In genomic region chr18:51537487-51537886, GRCh38 we compare ENCODE assay signal across 8 cellular contexts.
DNase-seq lines count a peak whose midpoint lies in the region; ATAC-seq, FAIRE-seq and TF ChIP-seq lines count a peak whose summit lies in the region.

No MANE protein-coding gene starts in this region.

- FAIRE-seq in bronchial epithelial cell (lab: Jason Lieb, UNC) = no peak

- DNase-seq in NCI-H446 (lab: John Stamatoyannopoulos, UW) (peak; percentile 27 to 62), bronchial epithelial cell (ENCODE audit: low read depth) (peak; percentile 69), midbrain (lab: John Stamatoyannopoulos, UW) (peak; percentile 66), GM03348 (ENCODE audit: low spot score) (no peak), AG20443 (ENCODE audit: low spot score) (no peak), activated gamma-delta T cell treated with Interleukin-2 at 50 U/mL for 16 hours (no peak)

- no peak for TF ChIP-seq POLR2A in GM18505 (IDR thresholded peaks at IDR 0.05; ENCODE audit: borderline replicate concordance, extremely low read depth, insufficient read depth, insufficient read length)

- peak; percentile 86 for ATAC-seq in GM18505 (IDR thresholded peaks at IDR 0.05; ENCODE audit: unreplicated experiment)
- peak; percentile 88 for ATAC-seq in HG02798 (IDR thresholded peaks at IDR 0.05; ENCODE audit: poor library complexity, unreplicated experiment)

- no peaks in the 10 kb centered on the region for H3K27me3 ChIP-seq in bronchial epithelial cell (ENCODE audit: control insufficient read depth, insufficient read depth, low read length)

- H3K4me3 ChIP-seq in bronchial epithelial cell (ENCODE audit: low read depth, low read length) = no peak overlapping the region

- TF ChIP-seq CTCF in bronchial epithelial cell (IDR thresholded peaks at IDR 0.05; ENCODE audit: insufficient read depth, low read length, severe bottlenecking) = peak; percentile 74

- no peaks in the 10 kb centered on the region for H3K36me3 ChIP-seq in bronchial epithelial cell (ENCODE audit: control insufficient read depth, insufficient read depth, low read length)

Comparison
In these comparisons a context has a peak if more than half of its experiments do, and no peak if none do; other contexts are left out.
1. DNase-seq: peak in NCI-H446 (2 of 2), bronchial epithelial cell (single experiment) and midbrain (single experiment); none in GM03348 (single experiment), AG20443 (single experiment) and activated gamma-delta T cell treated with Interleukin-2 at 50 U/mL for 16 hours (single experiment).